1 cellular context compared by ENCODE assay signal in the genomic region with DNA sequence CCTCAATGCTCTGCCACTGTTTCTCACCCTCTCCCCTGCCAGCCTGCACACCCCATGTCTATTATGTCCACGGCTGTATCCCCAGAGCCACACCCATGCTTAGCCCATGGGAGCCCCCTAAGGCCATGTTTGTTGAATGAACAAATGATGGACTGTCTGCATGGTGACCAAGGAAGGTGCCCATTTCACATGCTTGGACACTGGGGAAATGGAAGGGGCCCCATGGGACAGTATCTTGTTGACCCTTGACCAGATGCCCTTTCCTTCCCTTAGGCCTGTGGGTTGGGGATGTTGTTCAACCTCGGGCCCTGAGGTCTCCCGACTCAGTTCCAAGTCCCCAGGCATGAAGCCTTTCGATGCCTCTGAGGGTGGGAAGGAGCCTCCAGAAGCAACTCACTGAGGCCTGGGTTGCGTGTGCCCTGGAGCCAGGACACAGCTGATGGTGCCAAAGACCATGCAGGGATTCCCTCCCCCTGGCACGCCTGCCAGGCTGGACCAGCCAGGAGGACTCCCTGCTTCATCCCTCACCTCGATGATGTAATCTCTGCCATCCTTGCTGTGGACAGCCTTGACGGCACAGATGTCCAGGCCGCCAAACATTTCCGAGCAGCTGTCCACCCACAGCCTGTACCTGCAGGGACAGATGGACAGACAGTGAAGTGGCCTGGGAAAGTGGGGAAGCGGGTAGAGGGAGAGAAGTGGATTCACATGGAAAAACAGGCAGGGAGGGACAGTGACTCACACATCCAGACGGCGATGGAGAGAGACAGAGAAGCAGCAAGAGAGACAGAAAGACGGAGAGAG.
A peak's percentile ranks its signal among the peaks of the same experiment; 100 is the strongest.
TF ChIP-seq lines count a peak whose summit lies in the region.

No MANE protein-coding gene starts in this region.

TF ChIP-seq in HepG2, 621 proteins besides CTCF, POLR2A, EP300 and RAD21 (continued from another document):
- TF ChIP-seq ZNF18 (CRISPR knock-in tag; IDR thresholded peaks at IDR 0.05; ENCODE audit: insufficient replicate concordance): peak; percentile 53
- TF ChIP-seq ZNF777 (CRISPR knock-in tag; IDR thresholded peaks at IDR 0.05): peak; percentile 64
- no peak for TF ChIP-seq ZFAT (CRISPR knock-in tag; conservative IDR thresholded peaks at IDR 0.05)
- TF ChIP-seq, protein P1, sequence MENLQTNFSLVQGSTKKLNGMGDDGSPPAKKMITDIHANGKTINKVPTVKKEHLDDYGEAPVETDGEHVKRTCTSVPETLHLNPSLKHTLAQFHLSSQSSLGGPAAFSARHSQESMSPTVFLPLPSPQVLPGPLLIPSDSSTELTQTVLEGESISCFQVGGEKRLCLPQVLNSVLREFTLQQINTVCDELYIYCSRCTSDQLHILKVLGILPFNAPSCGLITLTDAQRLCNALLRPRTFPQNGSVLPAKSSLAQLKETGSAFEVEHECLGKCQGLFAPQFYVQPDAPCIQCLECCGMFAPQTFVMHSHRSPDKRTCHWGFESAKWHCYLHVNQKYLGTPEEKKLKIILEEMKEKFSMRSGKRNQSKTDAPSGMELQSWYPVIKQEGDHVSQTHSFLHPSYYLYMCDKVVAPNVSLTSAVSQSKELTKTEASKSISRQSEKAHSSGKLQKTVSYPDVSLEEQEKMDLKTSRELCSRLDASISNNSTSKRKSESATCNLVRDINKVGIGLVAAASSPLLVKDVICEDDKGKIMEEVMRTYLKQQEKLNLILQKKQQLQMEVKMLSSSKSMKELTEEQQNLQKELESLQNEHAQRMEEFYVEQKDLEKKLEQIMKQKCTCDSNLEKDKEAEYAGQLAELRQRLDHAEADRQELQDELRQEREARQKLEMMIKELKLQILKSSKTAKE (CRISPR knock-in tag; IDR thresholded peaks at IDR 0.05; ENCODE audit: borderline replicate concordance): 0 out of 2 replicates have a peak, but pooled peaks have one; percentile 8
- TF ChIP-seq ZNF687 (CRISPR knock-in tag; IDR thresholded peaks at IDR 0.05): peak; percentile 66
- TF ChIP-seq ZNF34 (CRISPR knock-in tag; IDR thresholded peaks at IDR 0.05; ENCODE audit: borderline replicate concordance): no peak
- TF ChIP-seq ZNF333 (CRISPR knock-in tag; IDR thresholded peaks at IDR 0.05; ENCODE audit: borderline replicate concordance): peak; percentile 65; the same call in 1 of the 2 replicates
- peak; percentile 36; the same call in 1 of the 2 replicates for TF ChIP-seq SALL1 (CRISPR knock-in tag; IDR thresholded peaks at IDR 0.05)
- no peak for TF ChIP-seq SOX5 (CRISPR knock-in tag; IDR thresholded peaks at IDR 0.05; ENCODE audit: borderline replicate concordance)
- peak; percentile 61 for TF ChIP-seq ATF7 (IDR thresholded peaks at IDR 0.05)
- TF ChIP-seq ATF7 (CRISPR knock-in tag; IDR thresholded peaks at IDR 0.05): no peak
- no peak for TF ChIP-seq ZNF850 (CRISPR knock-in tag; conservative IDR thresholded peaks at IDR 0.05)
